Comparison of ENCODE assay signal across 8 cellular contexts in genomic region chr11:63680842-63681207, GRCh38. TPM values are rescaled to one million over a fixed set of nuclear protein-coding genes. Genes with fewer than 3 reads are reported as not detected.
DNase-seq lines count a peak whose midpoint lies in the region; ATAC-seq and TF ChIP-seq lines count a peak whose summit lies in the region.

No MANE protein-coding gene starts in this region.

- CTCF ChIA-PET in RWPE1 (lab: Yijun Ruan, JAX): interaction anchor here (0.6 kb wide), 1 partner anchor 48 kb away, joined by 6 read pairs; no protein-coding TSS in a partner anchor

- no peaks in the 10 kb centered on the region for H3K27me3 Mint-ChIP-seq in chondrocyte (ENCODE audit: low read depth)

- peaks cover 12% of the 10 kb centered on the region for H3K4me1 ChIP-seq in mucosa of stomach (ENCODE audit: control insufficient read depth, insufficient read depth, low read length)
- H3K4me1 ChIP-seq in upper lobe of left lung: peaks cover 17 to 25% (median 21%) of the 10 kb centered on the region in 4 donors

- no peaks in the 10 kb centered on the region for H3K27me3 ChIP-seq in mucosa of stomach (ENCODE audit: control insufficient read depth, insufficient read depth, low read length)
- H3K27me3 ChIP-seq in upper lobe of left lung: no peaks in the 10 kb centered on the region

- POLR2A ChIA-PET in RWPE1 (lab: Yijun Ruan, JAX; ENCODE audit: low non-redundant PET): interaction anchor here (0.5 to 0.7 kb wide), 3 partner anchors 11 to 61 kb away, joined by 3 to 4 read pairs (median 3); no protein-coding TSS in a partner anchor

- H3K9me3 ChIP-seq in mucosa of stomach (ENCODE audit: control insufficient read depth, low read length): no peaks in the 10 kb centered on the region
- H3K9me3 ChIP-seq in upper lobe of left lung: no peaks in the 10 kb centered on the region

- H3K27ac ChIP-seq in 22Rv1 (peak overlapping the region; percentile 96), RWPE1 (peak overlapping the region; percentile 95), upper lobe of left lung (peak overlapping the region; percentile 92 to 100 (median 96))

- TF ChIP-seq EP300 in upper lobe of left lung (IDR thresholded peaks at IDR 0.05): no peak

- peak; percentile 34 for DNase-seq in RWPE1 (ENCODE audit: low spot score)
- no peak for DNase-seq in chondrocyte (ENCODE audit: low spot score)
- no peak for DNase-seq in upper lobe of left lung
- DNase-seq in AG08396 (ENCODE audit: low spot score): no peak

- peak overlapping the region; percentile 90 for H3K4me3 Mint-ChIP-seq in chondrocyte (ENCODE audit: unreplicated experiment)

- no peaks in the 10 kb centered on the region for H3K9me3 Mint-ChIP-seq in chondrocyte (ENCODE audit: low read depth)

- H3K36me3 Mint-ChIP-seq in chondrocyte (ENCODE audit: low read depth): no peaks in the 10 kb centered on the region

- ATAC-seq in GM21390 (IDR thresholded peaks at IDR 0.05; ENCODE audit: unreplicated experiment) (peak; percentile 12), upper lobe of left lung (ENCODE audit: low FRiP score in 2 of 2) (peak in 1 of 2 donors; percentile 7), HG02981 (IDR thresholded peaks at IDR 0.05; ENCODE audit: unreplicated experiment) (no peak)

- H3K27ac Mint-ChIP-seq in chondrocyte (ENCODE audit: unreplicated experiment): peak overlapping the region; percentile 96

- TF ChIP-seq POLR2A in upper lobe of left lung (IDR thresholded peaks at IDR 0.05): no peak

- H3K4me1 Mint-ChIP-seq in chondrocyte (ENCODE audit: low read depth): peaks cover 30% of the 10 kb centered on the region

- H3K9ac ChIP-seq in mucosa of stomach (ENCODE audit: low read length): peak overlapping the region; percentile 92

- peak overlapping the region; percentile 93 for H3K4me3 ChIP-seq in mucosa of stomach (ENCODE audit: low read length)
- peak overlapping the region in 3 of 4 donors; percentile 70 to 89 (median 85) for H3K4me3 ChIP-seq in upper lobe of left lung

- 20 to 26% methylated on average over 10 of the region's 10 CpGs for WGBS in upper lobe of left lung, 2 donors

- TF ChIP-seq CTCF in 22Rv1 (IDR thresholded peaks at IDR 0.05) (no peak), RWPE1 (conservative IDR thresholded peaks at IDR 0.05; ENCODE audit: low read depth) (no peak), chondrocyte (IDR thresholded peaks at IDR 0.05) (no peak), upper lobe of left lung (IDR thresholded peaks at IDR 0.05) (no peak)

- no peaks in the 10 kb centered on the region for H3K36me3 ChIP-seq in mucosa of stomach (ENCODE audit: control insufficient read depth, insufficient read depth, low read length)
- no peaks in the 10 kb centered on the region for H3K36me3 ChIP-seq in upper lobe of left lung

RNA-seq across cellular contexts. Expression of gene RTN3, which starts 0.5 kb away (rescaled TPM):
- total RNA-seq in chondrocyte: 88.0 to 88.5 TPM (median 88.5 TPM) in 3 replicates
- total RNA-seq in upper lobe of left lung: 100 to 1,000 TPM in 4 of 6 donors, 10 to 100 TPM in 2; 41.9 to 153 (median 113) TPM

RNA-seq across cellular contexts. Expression of gene ATL3, which starts 9.6 kb away (rescaled TPM):
- 111 to 137 TPM (median 136 TPM) in 3 replicates for total RNA-seq in chondrocyte
- 10 to 100 TPM; 16.8 to 75.1 (median 61.2) TPM for total RNA-seq in upper lobe of left lung
